ENCODE assay signal across 8 cellular contexts in the genomic region with DNA sequence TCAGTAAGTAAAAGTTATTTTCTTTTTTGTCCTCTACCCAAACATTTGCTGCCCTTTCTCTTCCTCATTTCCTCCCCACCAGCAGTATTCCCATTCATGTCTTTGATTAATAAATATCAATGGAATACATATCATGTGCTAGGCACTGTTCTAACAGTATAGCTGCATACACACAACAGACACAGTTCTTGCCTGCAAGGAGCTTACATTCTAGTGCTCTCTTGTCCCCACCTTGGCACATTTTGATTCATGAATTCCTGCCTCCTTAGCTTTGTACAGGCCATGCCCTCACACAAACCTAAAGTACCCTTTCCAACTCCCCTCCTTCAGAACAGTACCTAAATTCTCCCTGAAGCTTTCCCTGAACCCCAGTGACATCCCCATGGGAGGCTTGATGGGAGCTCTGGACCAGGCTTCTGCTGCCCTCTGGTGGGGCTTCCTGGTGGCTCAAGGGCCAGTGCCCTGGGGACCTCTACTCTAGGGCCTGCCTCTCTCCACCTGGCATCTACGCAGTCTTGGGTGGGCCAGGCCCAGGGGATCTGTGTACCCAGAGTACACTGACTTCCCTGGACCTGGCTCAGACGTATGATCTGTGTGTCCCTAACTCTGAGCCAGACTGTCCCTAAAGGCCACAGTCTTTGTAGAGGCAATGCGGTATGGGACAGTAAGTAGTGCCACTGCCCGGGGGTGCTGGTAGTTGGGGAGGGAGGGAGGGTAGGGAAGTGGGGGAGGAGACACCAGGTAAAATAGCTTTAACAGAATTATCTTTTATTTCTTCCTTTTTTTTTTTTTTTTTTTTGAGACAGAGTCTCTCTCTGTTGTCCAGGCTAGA. TPM values are rescaled to one million over a fixed set of nuclear protein-coding genes. Genes with fewer than 3 reads are reported as not detected.
DNase-seq lines count a peak whose midpoint lies in the region; ATAC-seq and TF ChIP-seq lines count a peak whose summit lies in the region.

No MANE protein-coding gene starts in this region.

- no peaks in the 10 kb centered on the region for H3K27me3 ChIP-seq in osteoblast (ENCODE audit: insufficient read depth, low read length)

- H4K20me1 ChIP-seq in osteoblast (ENCODE audit: insufficient read depth, low read length) = no peaks in the 10 kb centered on the region

- H3K36me3 ChIP-seq in osteoblast (ENCODE audit: insufficient read depth, low read length) = no peaks in the 10 kb centered on the region

- H3K9me3 ChIP-seq in osteoblast (ENCODE audit: low read depth, low read length) = no peaks in the 10 kb centered on the region

- H3K4me3 ChIP-seq in fibroblast of villous mesenchyme (ENCODE audit: low read depth, low read length) (no peak overlapping the region), osteoblast (ENCODE audit: insufficient read depth, low read length) (no peak overlapping the region)

- no peak overlapping the region for H3K4me2 ChIP-seq in osteoblast (ENCODE audit: insufficient read depth, low read length)

- ATAC-seq in HG02588 (IDR thresholded peaks at IDR 0.05; ENCODE audit: unreplicated experiment) (peak; percentile 78), HG03039 (IDR thresholded peaks at IDR 0.05; ENCODE audit: unreplicated experiment) (no peak)

- no peak overlapping the region for H3K27ac ChIP-seq in osteoblast (ENCODE audit: low read depth, low read length)

- H3K79me2 ChIP-seq in osteoblast (ENCODE audit: insufficient read depth, low read length) = no peaks in the 10 kb centered on the region

- peak; percentile 79 for DNase-seq in activated effector memory CD4-positive, alpha-beta T cell treated with anti-CD3 and anti-CD28 coated beads, Interleukin-2, amount 50 U/mL, for 16 hours
- DNase-seq in activated effector memory CD4-positive, alpha-beta T cell treated with Interleukin-2 at 50 U/mL for 16 hours = no peak
- DNase-seq in NCI-H2196 (lab: John Stamatoyannopoulos, UW; ENCODE audit: unreplicated experiment) = peak; percentile 69
- peak; percentile 31 for DNase-seq in activated CD8-positive, alpha-beta memory T cell treated with anti-CD3 and anti-CD28 coated beads, Interleukin-2, amount 50 U/mL, for 4 hours
- DNase-seq in fibroblast of villous mesenchyme (ENCODE audit: low read depth) = peak; percentile 48
- peak; percentile 81 for DNase-seq in osteoblast (ENCODE audit: insufficient read length, low spot score, missing footprints)

- TF ChIP-seq CTCF in fibroblast of villous mesenchyme (IDR thresholded peaks at IDR 0.05; ENCODE audit: insufficient read depth, low read depth, low read length) = peak; percentile 85
- TF ChIP-seq CTCF in osteoblast (IDR thresholded peaks at IDR 0.05; ENCODE audit: extremely low read depth, low read depth, low read length) = peak; percentile 84

- H2AFZ ChIP-seq in osteoblast (ENCODE audit: low read length) = no peak overlapping the region

- H3K4me1 ChIP-seq in osteoblast (ENCODE audit: insufficient read depth, low read length) = no peaks in the 10 kb centered on the region

RNA-seq across cellular contexts. Expression of gene RPS13, which starts 14.1 kb away (rescaled TPM):
- total RNA-seq in fibroblast of villous mesenchyme (669 and 735 TPM in 2 replicates), osteoblast (762 and 793 TPM in 2 replicates)

RNA-seq across cellular contexts. Expression of gene PLEKHA7, which starts 49.2 kb away (rescaled TPM):
- total RNA-seq in fibroblast of villous mesenchyme (0.64 and 0.86 TPM in 2 replicates), osteoblast (0.29 and 1.1 TPM in 2 replicates)
